37 cellular contexts compared by ENCODE assay signal in genomic region chr11:30579776-30580175, GRCh38. TPM values are rescaled to one million over a fixed set of nuclear protein-coding genes. Genes with fewer than 3 reads are reported as not detected.
"Had no signal": no experiment of that assay in that cellular context is flagged by ENCODE, and none has a peak within 500 bp of the region (broad histone marks: within the 10 kb centered on the region; RNA-seq: fewer than 3 reads in every experiment).

No MANE protein-coding gene starts in this region.

- H3K4me3 Mint-ChIP-seq: activated B cell treated with CpG ODN at 0.5 μM for 24 hours; activated CD4-positive, alpha-beta memory T cell treated with anti-CD3 and anti-CD28 coated beads for 36 hours; activated CD8-positive, alpha-beta memory T cell treated with anti-CD3 and anti-CD28 coated beads, Interleukin-2, amount 10 ng/mL, durations not matched to agents 7 days and 5 days; activated CD8-positive, alpha-beta T cell treated with anti-CD3 and anti-CD28 coated beads, Interleukin-2, amount 10 ng/mL, durations not matched to agents 7 days and 5 days; activated naive CD4-positive, alpha-beta T cell treated with anti-CD3 and anti-CD28 coated beads for 36 hours; activated naive CD4-positive, alpha-beta T cell treated with anti-CD3 and anti-CD28 coated beads, Interleukin-2, amount 50 U/mL, for 24 hours; activated naive CD8-positive, alpha-beta T cell treated with anti-CD3 and anti-CD28 coated beads for 36 hours; activated naive CD8-positive, alpha-beta T cell treated with anti-CD3 and anti-CD28 coated beads, Interleukin-2, amount 50 U/mL, for 24 hours; activated T-helper 1 cell treated with anti-CD3 and anti-CD28 coated beads, Interleukin-12 subunit alpha, Interleukin-12 subunit beta, Interleukin-2, Interleukin-4 antibody, amounts not matched to agents 30 ng/mL and 10 ng/mL and 1 ng/mL, durations not matched to agents 14 hours and 24 hours and 36 hours; endodermal cell; T-helper 17 cell; T-helper 2 cell treated with Interferon-gamma antibody and Interleukin-4, amounts not matched to agents 5 μg/mL and 100 μg/mL, for 36 hours had no signal

- H3K9me3 ChIP-seq: adrenal gland, body of pancreas, breast epithelium, colonic mucosa had no signal

- H3K27ac ChIP-seq: adrenal gland, body of pancreas, breast epithelium, cardiac muscle cell, colonic mucosa, WERI-Rb-1 had no signal

- H3K27ac Mint-ChIP-seq: activated B cell treated with CpG ODN at 0.5 μM for 24 hours; activated CD4-positive, alpha-beta memory T cell treated with anti-CD3 and anti-CD28 coated beads for 36 hours; activated CD8-positive, alpha-beta memory T cell treated with anti-CD3 and anti-CD28 coated beads, Interleukin-2, amount 10 ng/mL, durations not matched to agents 7 days and 5 days; activated CD8-positive, alpha-beta T cell treated with anti-CD3 and anti-CD28 coated beads, Interleukin-2, amount 10 ng/mL, durations not matched to agents 7 days and 5 days; activated naive CD4-positive, alpha-beta T cell treated with anti-CD3 and anti-CD28 coated beads for 36 hours; activated naive CD4-positive, alpha-beta T cell treated with anti-CD3 and anti-CD28 coated beads, Interleukin-2, amount 50 U/mL, for 24 hours; activated naive CD8-positive, alpha-beta T cell treated with anti-CD3 and anti-CD28 coated beads for 36 hours; activated naive CD8-positive, alpha-beta T cell treated with anti-CD3 and anti-CD28 coated beads, Interleukin-2, amount 50 U/mL, for 24 hours; activated T-helper 1 cell treated with anti-CD3 and anti-CD28 coated beads, Interleukin-12 subunit alpha, Interleukin-12 subunit beta, Interleukin-2, Interleukin-4 antibody, amounts not matched to agents 30 ng/mL and 10 ng/mL and 1 ng/mL, durations not matched to agents 14 hours and 24 hours and 36 hours; activated T-helper 2 cell treated with anti-CD3 and anti-CD28 coated beads, Interferon-gamma antibody, Interleukin-2, Interleukin-4, amounts not matched to agents 10 μg/mL and 5 μg/mL and 100 μg/mL, durations not matched to agents 14 hours and 24 hours and 36 hours; endodermal cell; T-helper 17 cell; T-helper 2 cell treated with Interferon-gamma antibody and Interleukin-4, amounts not matched to agents 5 μg/mL and 100 μg/mL, for 36 hours had no signal

- DNase-seq: activated B cell treated with CpG ODN at 0.5 μM for 24 hours; activated CD4-positive, alpha-beta memory T cell treated with anti-CD3 and anti-CD28 coated beads for 36 hours; activated CD4-positive, alpha-beta T cell treated with anti-CD3 and anti-CD28 coated beads for 48 hours; activated CD4-positive, alpha-beta T cell treated with anti-CD3 and anti-CD28 coated beads, Interleukin-2, amount 50 U/mL, for 1 hour; activated CD8-positive, alpha-beta memory T cell treated with anti-CD3 and anti-CD28 coated beads, Interleukin-2, amount 10 ng/mL, durations not matched to agents 7 days and 5 days; activated CD8-positive, alpha-beta memory T cell treated with anti-CD3 and anti-CD28 coated beads, Interleukin-2, amount 50 U/mL, for 4 hours; activated CD8-positive, alpha-beta T cell treated with anti-CD3 and anti-CD28 coated beads, Interleukin-2, amount 10 ng/mL, durations not matched to agents 7 days and 5 days; activated effector memory CD4-positive, alpha-beta T cell treated with anti-CD3 and anti-CD28 coated beads, Interleukin-2, amount 50 U/mL, for 16 hours; activated naive CD4-positive, alpha-beta T cell treated with anti-CD3 and anti-CD28 coated beads for 36 hours; activated naive CD8-positive, alpha-beta T cell treated with anti-CD3 and anti-CD28 coated beads for 36 hours; activated naive CD8-positive, alpha-beta T cell treated with anti-CD3 and anti-CD28 coated beads, Interleukin-2, amount 50 U/mL, for 24 hours; activated T-cell treated with anti-CD3 and anti-CD28 coated beads, Interleukin-2, amount 50 U/mL, for 1 hour; activated T-cell treated with anti-CD3 and anti-CD28 coated beads, Interleukin-2, amount 50 U/mL, for 48 hours; adrenal gland; amygdala; aorta; body of pancreas; central memory CD4-positive, alpha-beta T cell; cerebellar nuclear complex; colonic mucosa; effector memory CD4-positive, alpha-beta T cell; endodermal cell; foreskin fibroblast; head of caudate nucleus; T-helper 1 cell; T-helper 17 cell; T1000; WERI-Rb-1 had no signal

- H3K4me3 ChIP-seq: adrenal gland, body of pancreas, breast epithelium, cardiac muscle cell, colonic mucosa had no signal

- H3K27me3 ChIP-seq: adrenal gland, body of pancreas, breast epithelium, cardiac muscle cell had no signal

- H3K36me3 Mint-ChIP-seq: activated CD4-positive, alpha-beta memory T cell treated with anti-CD3 and anti-CD28 coated beads for 36 hours; activated CD8-positive, alpha-beta memory T cell treated with anti-CD3 and anti-CD28 coated beads, Interleukin-2, amount 10 ng/mL, durations not matched to agents 7 days and 5 days; activated naive CD4-positive, alpha-beta T cell treated with anti-CD3 and anti-CD28 coated beads, Interleukin-2, amount 50 U/mL, for 24 hours; activated naive CD8-positive, alpha-beta T cell treated with anti-CD3 and anti-CD28 coated beads for 36 hours had no signal

- H3K4me1 ChIP-seq: adrenal gland, breast epithelium, colonic mucosa had no signal

- ATAC-seq: activated CD4-positive, CD25-positive, alpha-beta regulatory T cell treated with anti-CD3 and anti-CD28 coated beads, Interleukin-2, amount 50 U/mL, for 24 hours; activated CD8-positive, alpha-beta memory T cell treated with anti-CD3 and anti-CD28 coated beads, Interleukin-2, amount 10 ng/mL, durations not matched to agents 7 days and 5 days; activated CD8-positive, alpha-beta T cell treated with anti-CD3 and anti-CD28 coated beads, Interleukin-2, amount 10 ng/mL, durations not matched to agents 7 days and 5 days; activated naive CD8-positive, alpha-beta T cell treated with anti-CD3 and anti-CD28 coated beads, Interleukin-2, amount 50 U/mL, for 24 hours; body of pancreas; esophagus mucosa; T-helper 17 cell had no signal

- H3K4me1 Mint-ChIP-seq: activated CD8-positive, alpha-beta memory T cell treated with anti-CD3 and anti-CD28 coated beads, Interleukin-2, amount 10 ng/mL, durations not matched to agents 7 days and 5 days; activated naive CD4-positive, alpha-beta T cell treated with anti-CD3 and anti-CD28 coated beads, Interleukin-2, amount 50 U/mL, for 24 hours; T-helper 17 cell had no signal

- H3K9me3 Mint-ChIP-seq: activated B cell treated with CpG ODN at 0.5 μM for 24 hours; activated CD4-positive, alpha-beta memory T cell treated with anti-CD3 and anti-CD28 coated beads for 36 hours; activated naive CD4-positive, alpha-beta T cell treated with anti-CD3 and anti-CD28 coated beads for 36 hours; activated naive CD4-positive, alpha-beta T cell treated with anti-CD3 and anti-CD28 coated beads, Interleukin-2, amount 50 U/mL, for 24 hours; activated naive CD8-positive, alpha-beta T cell treated with anti-CD3 and anti-CD28 coated beads for 36 hours; activated naive CD8-positive, alpha-beta T cell treated with anti-CD3 and anti-CD28 coated beads, Interleukin-2, amount 50 U/mL, for 24 hours; activated T-helper 1 cell treated with anti-CD3 and anti-CD28 coated beads, Interleukin-12 subunit alpha, Interleukin-12 subunit beta, Interleukin-2, Interleukin-4 antibody, amounts not matched to agents 30 ng/mL and 10 ng/mL and 1 ng/mL, durations not matched to agents 14 hours and 24 hours and 36 hours; activated T-helper 2 cell treated with anti-CD3 and anti-CD28 coated beads, Interferon-gamma antibody, Interleukin-2, Interleukin-4, amounts not matched to agents 10 μg/mL and 5 μg/mL and 100 μg/mL, durations not matched to agents 14 hours and 24 hours and 36 hours; endodermal cell; T-helper 2 cell treated with Interferon-gamma antibody and Interleukin-4, amounts not matched to agents 5 μg/mL and 100 μg/mL, for 36 hours had no signal

- H3K36me3 ChIP-seq: adrenal gland, breast epithelium, colonic mucosa had no signal

RNA-seq across cellular contexts. Expression of gene MPPED2, which starts 6.4 kb away (rescaled TPM):
- total RNA-seq: activated CD4-positive, alpha-beta memory T cell treated with anti-CD3 and anti-CD28 coated beads for 36 hours; activated CD8-positive, alpha-beta memory T cell treated with anti-CD3 and anti-CD28 coated beads for 36 hours; activated CD8-positive, alpha-beta memory T cell treated with anti-CD3 and anti-CD28 coated beads, Interleukin-2, amount 10 ng/mL, durations not matched to agents 7 days and 5 days; activated CD8-positive, alpha-beta T cell treated with anti-CD3 and anti-CD28 coated beads, Interleukin-2, amount 10 ng/mL, durations not matched to agents 7 days and 5 days; activated naive CD4-positive, alpha-beta T cell treated with anti-CD3 and anti-CD28 coated beads for 36 hours; activated T-helper 1 cell treated with anti-CD3 and anti-CD28 coated beads, Interleukin-12 subunit alpha, Interleukin-12 subunit beta, Interleukin-2, Interleukin-4 antibody, amounts not matched to agents 30 ng/mL and 10 ng/mL and 1 ng/mL, durations not matched to agents 14 hours and 24 hours and 36 hours; activated T-helper 2 cell treated with anti-CD3 and anti-CD28 coated beads, Interferon-gamma antibody, Interleukin-2, Interleukin-4, amounts not matched to agents 10 μg/mL and 5 μg/mL and 100 μg/mL, durations not matched to agents 14 hours and 24 hours and 36 hours had no signal
